ENCODE assay signal across 11 cellular contexts in genomic region chr11:58592760-58593472, GRCh38. TPM values are rescaled to one million over a fixed set of nuclear protein-coding genes. Genes with fewer than 3 reads are reported as not detected.
DNase-seq lines count a peak whose midpoint lies in the region; ATAC-seq, FAIRE-seq and TF ChIP-seq lines count a peak whose summit lies in the region.
"Had no signal": no experiment of that assay in that cellular context is flagged by ENCODE, and none has a peak within 500 bp of the region (broad histone marks: within the 10 kb centered on the region; RNA-seq: fewer than 3 reads in every experiment).

No MANE protein-coding gene starts in this region.

- ATAC-seq in HG02852 (IDR thresholded peaks at IDR 0.05; ENCODE audit: unreplicated experiment) (no peak), GM19455 (IDR thresholded peaks at IDR 0.05; ENCODE audit: unreplicated experiment) (no peak)

- 83% methylated on average over 5 of the region's 5 CpGs for WGBS in prostate gland

- H3K27ac ChIP-seq in 22Rv1 (peak overlapping the region; percentile 42), keratinocyte (ENCODE audit: control insufficient read depth, insufficient read depth, low read length) (no peak overlapping the region), prostate gland (no peak overlapping the region)
- H3K27ac ChIP-seq: adrenal gland, vagina had no signal

- H3K9me1 ChIP-seq in keratinocyte (ENCODE audit: control insufficient read depth, extremely low read depth, insufficient read depth, low read length): peaks cover 2% of the 10 kb centered on the region

- DNase-seq in GM12891 (ENCODE audit: insufficient read length, low spot score): no peak
- DNase-seq in activated CD4-positive, alpha-beta T cell treated with anti-CD3 and anti-CD28 coated beads, Interleukin-2, amount 10 ng/mL, durations not matched to agents 24 days and 14 days: no peak
- no peak for DNase-seq in keratinocyte (ENCODE audit: low read depth, low spot score)
- no peak for DNase-seq in prostate gland (ENCODE audit: low spot score)
- DNase-seq in hippocampal formation (lab: John Stamatoyannopoulos, UW): no peak
- DNase-seq: adrenal gland, NCI-H226 had no signal

- no peak for TF ChIP-seq POLR2A in GM12891 (IDR thresholded peaks at IDR 0.05; ENCODE audit: low read depth, low read length)
- TF ChIP-seq POLR2A in prostate gland (IDR thresholded peaks at IDR 0.05): no peak

- H3K4me1 Mint-ChIP-seq in activated CD4-positive, alpha-beta T cell treated with anti-CD3 and anti-CD28 coated beads, Interleukin-2, amount 10 ng/mL, durations not matched to agents 24 days and 14 days: peaks cover 48% of the 10 kb centered on the region

- H2AFZ ChIP-seq in keratinocyte (ENCODE audit: control insufficient read depth, low read length): no peak overlapping the region

- intact Hi-C loops in activated CD4-positive, alpha-beta T cell treated with anti-CD3 and anti-CD28 coated beads, Interleukin-2, amount 10 ng/mL, durations not matched to agents 24 days and 14 days (cut with micrococcal nuclease): no loop called here
- intact Hi-C loops in prostate gland (cut with DNase I): no loop called here

- H3K4me3 ChIP-seq in keratinocyte (ENCODE audit: control insufficient read depth in 2 of 3, extremely low read depth in 1 of 3, insufficient read depth in 2 of 3, low read depth in 1 of 3, low read length in 3 of 3) (no peak overlapping the region), prostate gland (no peak overlapping the region)
- H3K4me3 ChIP-seq: adrenal gland, vagina had no signal

- H3K27me3 Mint-ChIP-seq in activated CD4-positive, alpha-beta T cell treated with anti-CD3 and anti-CD28 coated beads, Interleukin-2, amount 10 ng/mL, durations not matched to agents 24 days and 14 days: no peaks in the 10 kb centered on the region

- H3K9ac ChIP-seq in keratinocyte (ENCODE audit: control insufficient read depth, extremely low read depth, insufficient read depth, low read length): no peak overlapping the region

- H3K9me3 Mint-ChIP-seq in activated CD4-positive, alpha-beta T cell treated with anti-CD3 and anti-CD28 coated beads, Interleukin-2, amount 10 ng/mL, durations not matched to agents 24 days and 14 days: no peaks in the 10 kb centered on the region

- no peak for TF ChIP-seq CTCF in 22Rv1 (IDR thresholded peaks at IDR 0.05)
- no peak for TF ChIP-seq CTCF in keratinocyte (optimal IDR thresholded peaks at IDR 0.05 in 1 of 3, IDR thresholded peaks at IDR 0.05 in 1 of 3, conservative IDR thresholded peaks at IDR 0.05 in 1 of 3; ENCODE audit: extremely low read depth in 1 of 3, insufficient read depth in 2 of 3, low read length in 3 of 3)
- TF ChIP-seq CTCF in prostate gland (IDR thresholded peaks at IDR 0.05): no peak

- H3K36me3 Mint-ChIP-seq in activated CD4-positive, alpha-beta T cell treated with anti-CD3 and anti-CD28 coated beads, Interleukin-2, amount 10 ng/mL, durations not matched to agents 24 days and 14 days (ENCODE audit: low read depth): peaks cover 37% of the 10 kb centered on the region

- no peaks in the 10 kb centered on the region for H3K9me3 ChIP-seq in keratinocyte (ENCODE audit: control insufficient read depth, low read depth, low read length)
- no peaks in the 10 kb centered on the region for H3K9me3 ChIP-seq in prostate gland
- H3K9me3 ChIP-seq: adrenal gland, vagina had no signal

- FAIRE-seq in GM12891 (lab: Jason Lieb, UNC) (peak; percentile 23), keratinocyte (lab: Jason Lieb, UNC) (peak; percentile 46)

- peak overlapping the region; percentile 62 for H3K27ac Mint-ChIP-seq in activated CD4-positive, alpha-beta T cell treated with anti-CD3 and anti-CD28 coated beads, Interleukin-2, amount 10 ng/mL, durations not matched to agents 24 days and 14 days

- no peak overlapping the region for H3K4me3 Mint-ChIP-seq in activated CD4-positive, alpha-beta T cell treated with anti-CD3 and anti-CD28 coated beads, Interleukin-2, amount 10 ng/mL, durations not matched to agents 24 days and 14 days

- dilution Hi-C loops in keratinocyte (cut with MboI; ENCODE audit: extremely low pct_ligation_motif_present, low sequenced_read_pairs): no loop called here

- peaks cover 1 to 4% of the 10 kb centered on the region in 2 experiments for H3K36me3 ChIP-seq in keratinocyte (ENCODE audit: control insufficient read depth in 2 of 2, extremely low read depth in 1 of 2, insufficient read depth in 2 of 2, low read length in 2 of 2)
- H3K36me3 ChIP-seq in prostate gland: no peaks in the 10 kb centered on the region
- H3K36me3 ChIP-seq: adrenal gland, vagina had no signal

- H3K4me1 ChIP-seq in keratinocyte (ENCODE audit: control insufficient read depth, extremely low read depth, insufficient read depth, low read length) (no peaks in the 10 kb centered on the region), prostate gland (replicated peaks) (no peaks in the 10 kb centered on the region)
- H3K4me1 ChIP-seq: vagina had no signal

- no peaks in the 10 kb centered on the region for H3K27me3 ChIP-seq in keratinocyte (ENCODE audit: control insufficient read depth, extremely low read depth, insufficient read depth, low read length)
- H3K27me3 ChIP-seq in prostate gland (replicated peaks; ENCODE audit: insufficient read depth): no peaks in the 10 kb centered on the region
- H3K27me3 ChIP-seq: adrenal gland, vagina had no signal

- H3K4me2 ChIP-seq in keratinocyte (ENCODE audit: control insufficient read depth, extremely low read depth, insufficient read depth, low read depth, low read length): no peak overlapping the region

- peaks cover 5% of the 10 kb centered on the region for H4K20me1 ChIP-seq in keratinocyte (ENCODE audit: control insufficient read depth, extremely low read depth, insufficient read depth, low read length)

- peaks cover 95% of the 10 kb centered on the region for H3K79me2 ChIP-seq in keratinocyte (ENCODE audit: control insufficient read depth, insufficient read depth, low read length)

TF ChIP-seq in GM12891, 5 proteins besides CTCF, POLR2A, EP300 and RAD21:
- TF ChIP-seq SPI1 (IDR thresholded peaks at IDR 0.05; ENCODE audit: low read depth, low read length) (no peak), POU2F2 (IDR thresholded peaks at IDR 0.05; ENCODE audit: low read depth, low read length) (no peak), PAX5 (IDR thresholded peaks at IDR 0.05; ENCODE audit: insufficient read depth, low read length, severe bottlenecking) (no peak), POLR2AphosphoS5 (IDR thresholded peaks at IDR 0.05; ENCODE audit: low read depth, low read length) (no peak), TAF1 (IDR thresholded peaks at IDR 0.05; ENCODE audit: low read depth, low read length) (no peak)

RNA-seq across cellular contexts. Expression of gene ZFP91, which starts 14.1 kb away (rescaled TPM):
- 22.5 TPM for polyA plus RNA-seq in GM12891 (2012; ENCODE audit: low read depth, missing spikeins)
- total RNA-seq in activated CD4-positive, alpha-beta T cell treated with anti-CD3 and anti-CD28 coated beads, Interleukin-2, amount 10 ng/mL, durations not matched to agents 24 days and 14 days: 57.4 and 58.3 TPM in 2 replicates
- polyA plus RNA-seq in keratinocyte: 30.1 to 45.6 TPM (median 34.0 TPM) in 3 replicates
- polyA plus RNA-seq in keratinocyte (2011; ENCODE audit: low read depth): 14.5 TPM
- polyA plus RNA-seq in keratinocyte (2011; cell fraction: cytosol; rRNA removed): 30.4 and 45.7 TPM in 2 replicates
- polyA plus RNA-seq in keratinocyte (2011; cell fraction: nucleus; rRNA removed): 28.5 and 40.5 TPM in 2 replicates
- polyA plus RNA-seq in keratinocyte (2012; ENCODE audit: low replicate concordance): 21.6 and 38.7 TPM in 2 replicates
- polyA minus RNA-seq in keratinocyte: 14.7 to 40.9 TPM (median 25.4 TPM) in 3 replicates
- 27.4 TPM for polyA minus RNA-seq in keratinocyte (2011; cell fraction: cytosol; rRNA and poly(A)+ RNA removed)
- polyA minus RNA-seq in keratinocyte (2011; cell fraction: nucleus; rRNA and poly(A)+ RNA removed): 19.5 and 35.0 TPM in 2 replicates
- 10 to 100 TPM; 34.0 to 70.7 TPM for total RNA-seq in prostate gland

RNA-seq across cellular contexts. Expression of gene LPXN, which starts 17.3 kb away (rescaled TPM):
- polyA plus RNA-seq in GM12891 (2012; ENCODE audit: low read depth, missing spikeins): 158 TPM
- 86.3 and 86.7 TPM in 2 replicates for total RNA-seq in activated CD4-positive, alpha-beta T cell treated with anti-CD3 and anti-CD28 coated beads, Interleukin-2, amount 10 ng/mL, durations not matched to agents 24 days and 14 days
- 83.9 to 147 TPM (median 92.5 TPM) in 3 replicates for polyA plus RNA-seq in keratinocyte
- 0.85 TPM for polyA plus RNA-seq in keratinocyte (2011; ENCODE audit: low read depth)
- 94.2 and 142 TPM in 2 replicates for polyA plus RNA-seq in keratinocyte (2011; cell fraction: cytosol; rRNA removed)
- polyA plus RNA-seq in keratinocyte (2011; cell fraction: nucleus; rRNA removed): 74.5 and 80.4 TPM in 2 replicates
- 4.0 and 94.1 TPM in 2 replicates for polyA plus RNA-seq in keratinocyte (2012; ENCODE audit: low replicate concordance)
- 85.8 to 114 TPM (median 103 TPM) in 3 replicates for polyA minus RNA-seq in keratinocyte
- polyA minus RNA-seq in keratinocyte (2011; cell fraction: cytosol; rRNA and poly(A)+ RNA removed): 44.7 TPM
- polyA minus RNA-seq in keratinocyte (2011; cell fraction: nucleus; rRNA and poly(A)+ RNA removed): 32.9 and 63.1 TPM in 2 replicates
- 1 to 10 TPM; 5.4 to 9.4 TPM for total RNA-seq in prostate gland

RNA-seq across cellular contexts. Expression of gene CNTF, which starts 29.5 kb away (rescaled TPM):
- polyA plus RNA-seq in GM12891 (2012; ENCODE audit: low read depth, missing spikeins): 1.2 TPM
- total RNA-seq in activated CD4-positive, alpha-beta T cell treated with anti-CD3 and anti-CD28 coated beads, Interleukin-2, amount 10 ng/mL, durations not matched to agents 24 days and 14 days: 3.4 and 3.9 TPM in 2 replicates
- 0.96 to 1.9 TPM (median 1.3 TPM) in 3 replicates for polyA plus RNA-seq in keratinocyte
- polyA plus RNA-seq in keratinocyte (2011; ENCODE audit: low read depth): 0.14 TPM
- 0.58 and 0.79 TPM in 2 replicates for polyA plus RNA-seq in keratinocyte (2011; cell fraction: cytosol; rRNA removed)
- polyA plus RNA-seq in keratinocyte (2011; cell fraction: nucleus; rRNA removed): 2.7 and 3.2 TPM in 2 replicates
- 1.0 and 1.2 TPM in 2 replicates for polyA plus RNA-seq in keratinocyte (2012; ENCODE audit: low replicate concordance)
- 1.4 to 8.4 TPM (median 2.8 TPM) in 3 replicates for polyA minus RNA-seq in keratinocyte
- not detected for polyA minus RNA-seq in keratinocyte (2011; cell fraction: cytosol; rRNA and poly(A)+ RNA removed)
- polyA minus RNA-seq in keratinocyte (2011; cell fraction: nucleus; rRNA and poly(A)+ RNA removed): 4.9 and 6.8 TPM in 2 replicates
- total RNA-seq in prostate gland: under 1 TPM in 1 of 2 donors, not detected in 1; 0.74 TPM
- total RNA-seq: vagina had no signal
